1 cellular context compared by ENCODE assay signal in the genomic region with DNA sequence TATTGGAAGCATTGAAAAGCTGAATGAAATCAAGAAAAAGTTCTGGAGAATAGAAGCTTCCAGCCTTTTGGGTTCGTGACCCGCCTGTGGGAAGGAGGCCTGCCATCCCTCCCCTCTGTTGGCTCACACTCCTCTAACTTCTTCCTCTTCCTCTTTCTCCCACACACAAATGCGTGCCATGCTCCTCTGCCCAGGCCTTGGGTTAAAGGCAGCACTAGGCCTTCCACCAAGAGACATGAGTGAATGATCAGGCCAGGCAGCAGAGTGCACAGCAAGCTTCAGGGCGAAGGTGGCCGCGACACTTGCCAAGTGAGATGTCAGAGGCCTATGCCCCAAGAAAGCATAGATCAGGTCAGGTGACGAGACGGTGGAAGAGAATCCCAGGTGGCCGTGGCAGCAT.
TF ChIP-seq lines count a peak whose summit lies in the region.

No MANE protein-coding gene starts in this region.

TF ChIP-seq in GM23338, 12 proteins besides CTCF, POLR2A, EP300 and RAD21 (continued from another document):
- TF ChIP-seq, protein P1, sequence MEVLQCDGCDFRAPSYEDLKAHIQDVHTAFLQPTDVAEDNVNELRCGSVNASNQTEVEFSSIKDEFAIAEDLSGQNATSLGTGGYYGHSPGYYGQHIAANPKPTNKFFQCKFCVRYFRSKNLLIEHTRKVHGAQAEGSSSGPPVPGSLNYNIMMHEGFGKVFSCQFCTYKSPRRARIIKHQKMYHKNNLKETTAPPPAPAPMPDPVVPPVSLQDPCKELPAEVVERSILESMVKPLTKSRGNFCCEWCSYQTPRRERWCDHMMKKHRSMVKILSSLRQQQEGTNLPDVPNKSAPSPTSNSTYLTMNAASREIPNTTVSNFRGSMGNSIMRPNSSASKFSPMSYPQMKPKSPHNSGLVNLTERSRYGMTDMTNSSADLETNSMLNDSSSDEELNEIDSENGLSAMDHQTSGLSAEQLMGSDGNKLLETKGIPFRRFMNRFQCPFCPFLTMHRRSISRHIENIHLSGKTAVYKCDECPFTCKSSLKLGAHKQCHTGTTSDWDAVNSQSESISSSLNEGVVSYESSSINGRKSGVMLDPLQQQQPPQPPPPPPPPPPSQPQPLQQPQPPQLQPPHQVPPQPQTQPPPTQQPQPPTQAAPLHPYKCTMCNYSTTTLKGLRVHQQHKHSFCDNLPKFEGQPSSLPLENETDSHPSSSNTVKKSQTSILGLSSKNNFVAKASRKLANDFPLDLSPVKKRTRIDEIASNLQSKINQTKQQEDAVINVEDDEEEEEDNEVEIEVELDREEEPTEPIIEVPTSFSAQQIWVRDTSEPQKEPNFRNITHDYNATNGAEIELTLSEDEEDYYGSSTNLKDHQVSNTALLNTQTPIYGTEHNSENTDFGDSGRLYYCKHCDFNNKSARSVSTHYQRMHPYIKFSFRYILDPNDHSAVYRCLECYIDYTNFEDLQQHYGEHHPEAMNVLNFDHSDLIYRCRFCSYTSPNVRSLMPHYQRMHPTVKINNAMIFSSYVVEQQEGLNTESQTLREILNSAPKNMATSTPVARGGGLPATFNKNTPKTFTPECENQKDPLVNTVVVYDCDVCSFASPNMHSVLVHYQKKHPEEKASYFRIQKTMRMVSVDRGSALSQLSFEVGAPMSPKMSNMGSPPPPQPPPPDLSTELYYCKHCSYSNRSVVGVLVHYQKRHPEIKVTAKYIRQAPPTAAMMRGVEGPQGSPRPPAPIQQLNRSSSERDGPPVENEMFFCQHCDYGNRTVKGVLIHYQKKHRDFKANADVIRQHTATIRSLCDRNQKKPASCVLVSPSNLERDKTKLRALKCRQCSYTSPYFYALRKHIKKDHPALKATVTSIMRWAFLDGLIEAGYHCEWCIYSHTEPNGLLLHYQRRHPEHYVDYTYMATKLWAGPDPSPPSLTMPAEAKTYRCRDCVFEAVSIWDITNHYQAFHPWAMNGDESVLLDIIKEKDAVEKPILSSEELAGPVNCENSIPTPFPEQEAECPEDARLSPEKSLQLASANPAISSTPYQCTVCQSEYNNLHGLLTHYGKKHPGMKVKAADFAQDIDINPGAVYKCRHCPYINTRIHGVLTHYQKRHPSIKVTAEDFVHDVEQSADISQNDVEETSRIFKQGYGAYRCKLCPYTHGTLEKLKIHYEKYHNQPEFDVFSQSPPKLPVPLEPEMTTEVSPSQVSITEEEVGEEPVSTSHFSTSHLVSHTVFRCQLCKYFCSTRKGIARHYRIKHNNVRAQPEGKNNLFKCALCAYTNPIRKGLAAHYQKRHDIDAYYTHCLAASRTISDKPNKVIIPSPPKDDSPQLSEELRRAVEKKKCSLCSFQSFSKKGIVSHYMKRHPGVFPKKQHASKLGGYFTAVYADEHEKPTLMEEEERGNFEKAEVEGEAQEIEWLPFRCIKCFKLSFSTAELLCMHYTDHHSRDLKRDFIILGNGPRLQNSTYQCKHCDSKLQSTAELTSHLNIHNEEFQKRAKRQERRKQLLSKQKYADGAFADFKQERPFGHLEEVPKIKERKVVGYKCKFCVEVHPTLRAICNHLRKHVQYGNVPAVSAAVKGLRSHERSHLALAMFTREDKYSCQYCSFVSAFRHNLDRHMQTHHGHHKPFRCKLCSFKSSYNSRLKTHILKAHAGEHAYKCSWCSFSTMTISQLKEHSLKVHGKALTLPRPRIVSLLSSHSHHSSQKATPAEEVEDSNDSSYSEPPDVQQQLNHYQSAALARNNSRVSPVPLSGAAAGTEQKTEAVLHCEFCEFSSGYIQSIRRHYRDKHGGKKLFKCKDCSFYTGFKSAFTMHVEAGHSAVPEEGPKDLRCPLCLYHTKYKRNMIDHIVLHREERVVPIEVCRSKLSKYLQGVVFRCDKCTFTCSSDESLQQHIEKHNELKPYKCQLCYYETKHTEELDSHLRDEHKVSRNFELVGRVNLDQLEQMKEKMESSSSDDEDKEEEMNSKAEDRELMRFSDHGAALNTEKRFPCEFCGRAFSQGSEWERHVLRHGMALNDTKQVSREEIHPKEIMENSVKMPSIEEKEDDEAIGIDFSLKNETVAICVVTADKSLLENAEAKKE (CRISPR knock-in tag; IDR thresholded peaks at IDR 0.05) = no peak
